In genomic region chr10:130193033-130193432, GRCh38 we compare ENCODE assay signal across 26 cellular contexts.
"Had no signal": no experiment of that assay in that cellular context is flagged by ENCODE, and none has a peak within 500 bp of the region (broad histone marks: within the 10 kb centered on the region; RNA-seq: fewer than 3 reads in every experiment).

No MANE protein-coding gene starts in this region.

- H3K36me3 Mint-ChIP-seq: natural killer cell treated with Interleukin-12 subunit alpha and Interleukin-12 subunit beta and Interleukin-15 and Interleukin-18, amount 100 ng/mL, for 72 hours; type B pancreatic cell had no signal

- H3K9ac ChIP-seq: parathyroid adenoma had no signal

- H2AFZ ChIP-seq: hepatocyte, parathyroid adenoma had no signal

- H3K27me3 Mint-ChIP-seq: progenitor cell of endocrine pancreas, type B pancreatic cell had no signal

- H3K27ac Mint-ChIP-seq: memory B cell; naive thymus-derived CD4-positive, alpha-beta T cell; natural killer cell treated with Interleukin-12 subunit alpha and Interleukin-12 subunit beta and Interleukin-15 and Interleukin-18, amount 100 ng/mL, for 72 hours; progenitor cell of endocrine pancreas; stimulated activated effector memory CD8-positive, alpha-beta T cell treated with anti-CD3 and anti-CD28 coated beads, Interleukin-12 subunit alpha, Interleukin-12 subunit beta, amount 100 ng/mL, for 72 hours; stimulated activated naive CD8-positive, alpha-beta T cell treated with anti-CD3 and anti-CD28 coated beads, Interleukin-15, amount 100 ng/mL, for 72 hours; type B pancreatic cell had no signal

- ATAC-seq: heart right ventricle; mucosa of descending colon; naive thymus-derived CD4-positive, alpha-beta T cell; natural killer cell treated with Interleukin-12 subunit alpha and Interleukin-12 subunit beta and Interleukin-15 and Interleukin-18, amount 100 ng/mL, for 72 hours; sciatic nerve; stimulated activated effector memory CD8-positive, alpha-beta T cell treated with anti-CD3 and anti-CD28 coated beads, Interleukin-12 subunit alpha, Interleukin-12 subunit beta, amount 100 ng/mL, for 72 hours; stimulated activated naive CD8-positive, alpha-beta T cell treated with anti-CD3 and anti-CD28 coated beads, Interleukin-15, amount 100 ng/mL, for 72 hours had no signal

- H3K4me3 Mint-ChIP-seq: memory B cell; natural killer cell treated with Interleukin-12 subunit alpha and Interleukin-12 subunit beta and Interleukin-15 and Interleukin-18, amount 100 ng/mL, for 72 hours; stimulated activated effector memory CD8-positive, alpha-beta T cell treated with anti-CD3 and anti-CD28 coated beads, Interleukin-12 subunit alpha, Interleukin-12 subunit beta, amount 100 ng/mL, for 72 hours; stimulated activated naive CD8-positive, alpha-beta T cell treated with anti-CD3 and anti-CD28 coated beads, Interleukin-15, amount 100 ng/mL, for 72 hours; type B pancreatic cell had no signal

- H3K9me3 Mint-ChIP-seq: memory B cell; natural killer cell treated with Interleukin-12 subunit alpha and Interleukin-12 subunit beta and Interleukin-15 and Interleukin-18, amount 100 ng/mL, for 72 hours; stimulated activated effector memory CD8-positive, alpha-beta T cell treated with anti-CD3 and anti-CD28 coated beads, Interleukin-12 subunit alpha, Interleukin-12 subunit beta, amount 100 ng/mL, for 72 hours; stimulated activated naive CD8-positive, alpha-beta T cell treated with anti-CD3 and anti-CD28 coated beads, Interleukin-15, amount 100 ng/mL, for 72 hours; type B pancreatic cell had no signal

- H3K36me3 ChIP-seq: right atrium auricular region, uterus had no signal

- H3K4me1 ChIP-seq: parathyroid adenoma, uterus had no signal

- H3K27ac ChIP-seq: heart right ventricle, hepatocyte, left ventricle myocardium inferior, parathyroid adenoma, right atrium auricular region, skin epidermis, tibial nerve, uterus had no signal

- H3K9me3 ChIP-seq: heart right ventricle, left ventricle myocardium inferior, mucosa of descending colon, right atrium auricular region, tibial nerve, uterus had no signal

- H3K4me3 ChIP-seq: heart right ventricle, hepatocyte, left ventricle myocardium inferior, mucosa of descending colon, right atrium auricular region, skin epidermis, tibial nerve, uterus had no signal

- DNase-seq: heart right ventricle; islet precursor cell; left ventricle myocardium inferior; midbrain; mucosa of descending colon; naive thymus-derived CD4-positive, alpha-beta T cell; nucleus accumbens; stimulated activated CD4-positive, alpha-beta T cell treated with anti-CD3 and anti-CD28 coated beads, Interleukin-12 subunit alpha, Interleukin-12 subunit beta, amount 100 ng/mL, for 4 hours; stimulated activated CD4-positive, alpha-beta T cell treated with anti-CD3 and anti-CD28 coated beads, Interleukin-15, amount 100 ng/mL, for 24 hours; stimulated activated CD4-positive, alpha-beta T cell treated with anti-CD3 and anti-CD28 coated beads, Interleukin-2, amount 100 ng/mL, for 24 hours; stimulated activated CD4-positive, alpha-beta T cell treated with anti-CD3 and anti-CD28 coated beads, Interleukin-4, amount 100 ng/mL, for 1 hour; stimulated activated naive CD4-positive, alpha-beta T cell treated with Interleukin-2 at 50 U/mL for 16 hours; stimulated activated naive CD8-positive, alpha-beta T cell treated with anti-CD3 and anti-CD28 coated beads, Interleukin-15, amount 100 ng/mL, for 72 hours; substantia nigra; uterus had no signal

- H3K4me2 ChIP-seq: hepatocyte had no signal

- H3K79me2 ChIP-seq: hepatocyte, parathyroid adenoma had no signal

- H3K27me3 ChIP-seq: hepatocyte, right atrium auricular region, uterus had no signal
